1 cellular context compared by ENCODE assay signal in the genomic region with DNA sequence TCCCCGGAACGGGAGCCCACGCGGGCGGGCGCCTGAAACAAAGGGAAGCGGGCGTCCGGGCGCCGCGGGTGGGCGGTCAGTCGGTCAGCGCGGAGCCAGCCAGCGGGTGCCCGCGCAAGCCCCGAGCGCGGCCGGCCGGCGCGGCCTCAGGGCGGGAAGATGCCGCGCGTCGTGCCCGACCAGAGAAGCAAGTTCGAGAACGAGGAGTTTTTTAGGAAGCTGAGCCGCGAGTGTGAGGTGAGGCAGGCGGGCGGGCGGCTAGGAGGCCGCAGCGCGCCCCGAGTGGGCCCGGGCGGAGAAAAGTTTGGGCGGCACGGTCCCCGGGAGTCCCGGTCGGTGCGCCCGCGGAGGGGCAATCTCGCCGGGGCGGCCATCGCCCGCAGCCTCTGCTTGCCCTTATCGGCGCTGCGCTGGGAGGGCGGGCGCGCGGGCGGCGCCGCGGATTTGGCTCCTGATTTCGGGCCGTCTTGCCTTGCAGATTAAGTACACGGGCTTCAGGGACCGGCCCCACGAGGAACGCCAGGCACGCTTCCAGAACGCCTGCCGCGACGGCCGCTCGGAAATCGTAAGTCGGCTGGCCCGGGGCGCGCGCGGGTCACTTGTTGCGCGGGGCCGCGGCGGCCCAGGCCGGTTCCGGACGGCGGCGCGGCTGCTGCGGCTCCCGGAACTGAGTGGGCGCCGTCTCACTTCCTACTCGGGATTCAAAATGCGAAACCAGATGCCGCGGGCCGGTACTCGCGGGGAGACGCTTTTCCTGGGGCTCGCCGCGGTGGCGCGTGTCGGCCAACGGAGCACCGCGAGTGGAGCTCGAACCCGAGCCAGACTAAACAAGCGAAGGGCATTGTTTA.
TF ChIP-seq lines count a peak whose summit lies in the region.

No MANE protein-coding gene starts in this region.

TF ChIP-seq in HepG2, 621 proteins besides CTCF, POLR2A, EP300 and RAD21 (continued from another document and continues in another):
- TF ChIP-seq, protein P1, sequence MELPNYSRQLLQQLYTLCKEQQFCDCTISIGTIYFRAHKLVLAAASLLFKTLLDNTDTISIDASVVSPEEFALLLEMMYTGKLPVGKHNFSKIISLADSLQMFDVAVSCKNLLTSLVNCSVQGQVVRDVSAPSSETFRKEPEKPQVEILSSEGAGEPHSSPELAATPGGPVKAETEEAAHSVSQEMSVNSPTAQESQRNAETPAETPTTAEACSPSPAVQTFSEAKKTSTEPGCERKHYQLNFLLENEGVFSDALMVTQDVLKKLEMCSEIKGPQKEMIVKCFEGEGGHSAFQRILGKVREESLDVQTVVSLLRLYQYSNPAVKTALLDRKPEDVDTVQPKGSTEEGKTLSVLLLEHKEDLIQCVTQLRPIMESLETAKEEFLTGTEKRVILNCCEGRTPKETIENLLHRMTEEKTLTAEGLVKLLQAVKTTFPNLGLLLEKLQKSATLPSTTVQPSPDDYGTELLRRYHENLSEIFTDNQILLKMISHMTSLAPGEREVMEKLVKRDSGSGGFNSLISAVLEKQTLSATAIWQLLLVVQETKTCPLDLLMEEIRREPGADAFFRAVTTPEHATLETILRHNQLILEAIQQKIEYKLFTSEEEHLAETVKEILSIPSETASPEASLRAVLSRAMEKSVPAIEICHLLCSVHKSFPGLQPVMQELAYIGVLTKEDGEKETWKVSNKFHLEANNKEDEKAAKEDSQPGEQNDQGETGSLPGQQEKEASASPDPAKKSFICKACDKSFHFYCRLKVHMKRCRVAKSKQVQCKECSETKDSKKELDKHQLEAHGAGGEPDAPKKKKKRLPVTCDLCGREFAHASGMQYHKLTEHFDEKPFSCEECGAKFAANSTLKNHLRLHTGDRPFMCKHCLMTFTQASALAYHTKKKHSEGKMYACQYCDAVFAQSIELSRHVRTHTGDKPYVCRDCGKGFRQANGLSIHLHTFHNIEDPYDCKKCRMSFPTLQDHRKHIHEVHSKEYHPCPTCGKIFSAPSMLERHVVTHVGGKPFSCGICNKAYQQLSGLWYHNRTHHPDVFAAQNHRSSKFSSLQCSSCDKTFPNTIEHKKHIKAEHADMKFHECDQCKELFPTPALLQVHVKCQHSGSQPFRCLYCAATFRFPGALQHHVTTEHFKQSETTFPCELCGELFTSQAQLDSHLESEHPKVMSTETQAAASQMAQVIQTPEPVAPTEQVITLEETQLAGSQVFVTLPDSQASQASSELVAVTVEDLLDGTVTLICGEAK (IDR thresholded peaks at IDR 0.05): no peak
- TF ChIP-seq, protein P1 (CRISPR knock-in tag; IDR thresholded peaks at IDR 0.05): peak; percentile 45; the same call in 1 of the 2 replicates
- TF ChIP-seq ZNF616 (CRISPR knock-in tag; IDR thresholded peaks at IDR 0.05; ENCODE audit: low read depth) (no peak), KDM5B (CRISPR knock-in tag; IDR thresholded peaks at IDR 0.05; ENCODE audit: borderline replicate concordance) (peak; percentile 72; the same call in 1 of the 2 replicates), SMARCC2 (IDR thresholded peaks at IDR 0.05) (no peak), ETS1 (CRISPR knock-in tag; IDR thresholded peaks at IDR 0.05) (0 out of 2 replicates have a peak, but pooled peaks have one; percentile 54), MEIS2 (CRISPR knock-in tag; IDR thresholded peaks at IDR 0.05) (peak; percentile 44; the same call in 1 of the 2 replicates), ELF4 (CRISPR knock-in tag; IDR thresholded peaks at IDR 0.05; ENCODE audit: borderline replicate concordance) (peak; percentile 31; the same call in 1 of the 2 replicates), NFKBIZ (CRISPR knock-in tag; IDR thresholded peaks at IDR 0.05) (no peak), ZMYM4 (CRISPR knock-in tag; IDR thresholded peaks at IDR 0.05) (peak; percentile 39; the same call in 1 of the 2 replicates), ATF7-NPFF (CRISPR knock-in tag; IDR thresholded peaks at IDR 0.05; ENCODE audit: low read depth) (peak; percentile 51; the same call in 1 of the 2 replicates), RELA (CRISPR knock-in tag; IDR thresholded peaks at IDR 0.05) (peak; percentile 49), ERF (CRISPR knock-in tag; IDR thresholded peaks at IDR 0.05) (no peak; the same call in 1 of the 2 replicates), ZNF678 (CRISPR knock-in tag; IDR thresholded peaks at IDR 0.05) (peak; percentile 80; the same call in 1 of the 2 replicates), ZNF263 (CRISPR knock-in tag; IDR thresholded peaks at IDR 0.05) (peak; percentile 14), EED (CRISPR knock-in tag; IDR thresholded peaks at IDR 0.05) (peak; percentile 53; the same call in 1 of the 2 replicates), RARG (CRISPR knock-in tag; IDR thresholded peaks at IDR 0.05; ENCODE audit: low read depth) (0 out of 2 replicates have a peak, but pooled peaks have one; percentile 9)
- TF ChIP-seq, protein P2, sequence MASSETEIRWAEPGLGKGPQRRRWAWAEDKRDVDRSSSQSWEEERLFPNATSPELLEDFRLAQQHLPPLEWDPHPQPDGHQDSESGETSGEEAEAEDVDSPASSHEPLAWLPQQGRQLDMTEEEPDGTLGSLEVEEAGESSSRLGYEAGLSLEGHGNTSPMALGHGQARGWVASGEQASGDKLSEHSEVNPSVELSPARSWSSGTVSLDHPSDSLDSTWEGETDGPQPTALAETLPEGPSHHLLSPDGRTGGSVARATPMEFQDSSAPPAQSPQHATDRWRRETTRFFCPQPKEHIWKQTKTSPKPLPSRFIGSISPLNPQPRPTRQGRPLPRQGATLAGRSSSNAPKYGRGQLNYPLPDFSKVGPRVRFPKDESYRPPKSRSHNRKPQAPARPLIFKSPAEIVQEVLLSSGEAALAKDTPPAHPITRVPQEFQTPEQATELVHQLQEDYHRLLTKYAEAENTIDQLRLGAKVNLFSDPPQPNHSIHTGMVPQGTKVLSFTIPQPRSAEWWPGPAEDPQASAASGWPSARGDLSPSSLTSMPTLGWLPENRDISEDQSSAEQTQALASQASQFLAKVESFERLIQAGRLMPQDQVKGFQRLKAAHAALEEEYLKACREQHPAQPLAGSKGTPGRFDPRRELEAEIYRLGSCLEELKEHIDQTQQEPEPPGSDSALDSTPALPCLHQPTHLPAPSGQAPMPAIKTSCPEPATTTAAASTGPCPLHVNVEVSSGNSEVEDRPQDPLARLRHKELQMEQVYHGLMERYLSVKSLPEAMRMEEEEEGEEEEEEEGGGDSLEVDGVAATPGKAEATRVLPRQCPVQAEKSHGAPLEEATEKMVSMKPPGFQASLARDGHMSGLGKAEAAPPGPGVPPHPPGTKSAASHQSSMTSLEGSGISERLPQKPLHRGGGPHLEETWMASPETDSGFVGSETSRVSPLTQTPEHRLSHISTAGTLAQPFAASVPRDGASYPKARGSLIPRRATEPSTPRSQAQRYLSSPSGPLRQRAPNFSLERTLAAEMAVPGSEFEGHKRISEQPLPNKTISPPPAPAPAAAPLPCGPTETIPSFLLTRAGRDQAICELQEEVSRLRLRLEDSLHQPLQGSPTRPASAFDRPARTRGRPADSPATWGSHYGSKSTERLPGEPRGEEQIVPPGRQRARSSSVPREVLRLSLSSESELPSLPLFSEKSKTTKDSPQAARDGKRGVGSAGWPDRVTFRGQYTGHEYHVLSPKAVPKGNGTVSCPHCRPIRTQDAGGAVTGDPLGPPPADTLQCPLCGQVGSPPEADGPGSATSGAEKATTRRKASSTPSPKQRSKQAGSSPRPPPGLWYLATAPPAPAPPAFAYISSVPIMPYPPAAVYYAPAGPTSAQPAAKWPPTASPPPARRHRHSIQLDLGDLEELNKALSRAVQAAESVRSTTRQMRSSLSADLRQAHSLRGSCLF (CRISPR knock-in tag; IDR thresholded peaks at IDR 0.05; ENCODE audit: borderline replicate concordance): no peak
- TF ChIP-seq, protein P3, sequence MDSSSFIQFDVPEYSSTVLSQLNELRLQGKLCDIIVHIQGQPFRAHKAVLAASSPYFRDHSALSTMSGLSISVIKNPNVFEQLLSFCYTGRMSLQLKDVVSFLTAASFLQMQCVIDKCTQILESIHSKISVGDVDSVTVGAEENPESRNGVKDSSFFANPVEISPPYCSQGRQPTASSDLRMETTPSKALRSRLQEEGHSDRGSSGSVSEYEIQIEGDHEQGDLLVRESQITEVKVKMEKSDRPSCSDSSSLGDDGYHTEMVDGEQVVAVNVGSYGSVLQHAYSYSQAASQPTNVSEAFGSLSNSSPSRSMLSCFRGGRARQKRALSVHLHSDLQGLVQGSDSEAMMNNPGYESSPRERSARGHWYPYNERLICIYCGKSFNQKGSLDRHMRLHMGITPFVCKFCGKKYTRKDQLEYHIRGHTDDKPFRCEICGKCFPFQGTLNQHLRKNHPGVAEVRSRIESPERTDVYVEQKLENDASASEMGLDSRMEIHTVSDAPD (CRISPR knock-in tag; IDR thresholded peaks at IDR 0.05): 0 out of 2 replicates have a peak, but pooled peaks have one; percentile 4
- TF ChIP-seq, protein P4, sequence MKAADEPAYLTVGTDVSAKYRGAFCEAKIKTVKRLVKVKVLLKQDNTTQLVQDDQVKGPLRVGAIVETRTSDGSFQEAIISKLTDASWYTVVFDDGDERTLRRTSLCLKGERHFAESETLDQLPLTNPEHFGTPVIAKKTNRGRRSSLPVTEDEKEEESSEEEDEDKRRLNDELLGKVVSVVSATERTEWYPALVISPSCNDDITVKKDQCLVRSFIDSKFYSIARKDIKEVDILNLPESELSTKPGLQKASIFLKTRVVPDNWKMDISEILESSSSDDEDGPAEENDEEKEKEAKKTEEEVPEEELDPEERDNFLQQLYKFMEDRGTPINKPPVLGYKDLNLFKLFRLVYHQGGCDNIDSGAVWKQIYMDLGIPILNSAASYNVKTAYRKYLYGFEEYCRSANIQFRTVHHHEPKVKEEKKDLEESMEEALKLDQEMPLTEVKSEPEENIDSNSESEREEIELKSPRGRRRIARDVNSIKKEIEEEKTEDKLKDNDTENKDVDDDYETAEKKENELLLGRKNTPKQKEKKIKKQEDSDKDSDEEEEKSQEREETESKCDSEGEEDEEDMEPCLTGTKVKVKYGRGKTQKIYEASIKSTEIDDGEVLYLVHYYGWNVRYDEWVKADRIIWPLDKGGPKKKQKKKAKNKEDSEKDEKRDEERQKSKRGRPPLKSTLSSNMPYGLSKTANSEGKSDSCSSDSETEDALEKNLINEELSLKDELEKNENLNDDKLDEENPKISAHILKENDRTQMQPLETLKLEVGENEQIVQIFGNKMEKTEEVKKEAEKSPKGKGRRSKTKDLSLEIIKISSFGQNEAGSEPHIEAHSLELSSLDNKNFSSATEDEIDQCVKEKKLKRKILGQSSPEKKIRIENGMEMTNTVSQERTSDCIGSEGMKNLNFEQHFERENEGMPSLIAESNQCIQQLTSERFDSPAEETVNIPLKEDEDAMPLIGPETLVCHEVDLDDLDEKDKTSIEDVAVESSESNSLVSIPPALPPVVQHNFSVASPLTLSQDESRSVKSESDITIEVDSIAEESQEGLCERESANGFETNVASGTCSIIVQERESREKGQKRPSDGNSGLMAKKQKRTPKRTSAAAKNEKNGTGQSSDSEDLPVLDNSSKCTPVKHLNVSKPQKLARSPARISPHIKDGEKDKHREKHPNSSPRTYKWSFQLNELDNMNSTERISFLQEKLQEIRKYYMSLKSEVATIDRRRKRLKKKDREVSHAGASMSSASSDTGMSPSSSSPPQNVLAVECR (CRISPR knock-in tag; IDR thresholded peaks at IDR 0.05; ENCODE audit: borderline replicate concordance): peak; percentile 78
- TF ChIP-seq, protein P5, sequence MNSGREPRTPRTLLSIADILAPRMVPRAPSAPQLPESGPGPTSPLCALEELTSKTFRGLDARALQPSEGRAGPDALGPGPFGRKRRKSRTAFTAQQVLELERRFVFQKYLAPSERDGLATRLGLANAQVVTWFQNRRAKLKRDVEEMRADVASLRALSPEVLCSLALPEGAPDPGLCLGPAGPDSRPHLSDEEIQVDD (CRISPR knock-in tag; IDR thresholded peaks at IDR 0.05; ENCODE audit: borderline replicate concordance): 0 out of 2 replicates have a peak, but pooled peaks have one; percentile 34
- TF ChIP-seq, protein P6, sequence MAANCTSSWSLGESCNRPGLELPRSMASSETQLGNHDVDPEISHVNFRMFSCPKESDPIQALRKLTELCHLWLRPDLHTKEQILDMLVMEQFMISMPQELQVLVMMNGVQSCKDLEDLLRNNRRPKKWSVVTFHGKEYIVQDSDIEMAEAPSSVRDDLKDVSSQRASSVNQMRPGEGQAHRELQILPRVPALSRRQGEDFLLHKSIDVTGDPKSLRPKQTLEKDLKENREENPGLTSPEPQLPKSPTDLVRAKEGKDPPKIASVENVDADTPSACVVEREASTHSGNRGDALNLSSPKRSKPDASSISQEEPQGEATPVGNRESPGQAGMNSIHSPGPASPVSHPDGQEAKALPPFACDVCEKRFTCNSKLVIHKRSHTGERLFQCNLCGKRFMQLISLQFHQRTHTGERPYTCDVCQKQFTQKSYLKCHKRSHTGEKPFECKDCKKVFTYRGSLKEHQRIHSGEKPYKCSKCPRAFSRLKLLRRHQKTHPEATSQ (CRISPR knock-in tag; IDR thresholded peaks at IDR 0.05; ENCODE audit: borderline replicate concordance): no peak
